Comparison of ENCODE assay signal across 8 cellular contexts in the genomic region with DNA sequence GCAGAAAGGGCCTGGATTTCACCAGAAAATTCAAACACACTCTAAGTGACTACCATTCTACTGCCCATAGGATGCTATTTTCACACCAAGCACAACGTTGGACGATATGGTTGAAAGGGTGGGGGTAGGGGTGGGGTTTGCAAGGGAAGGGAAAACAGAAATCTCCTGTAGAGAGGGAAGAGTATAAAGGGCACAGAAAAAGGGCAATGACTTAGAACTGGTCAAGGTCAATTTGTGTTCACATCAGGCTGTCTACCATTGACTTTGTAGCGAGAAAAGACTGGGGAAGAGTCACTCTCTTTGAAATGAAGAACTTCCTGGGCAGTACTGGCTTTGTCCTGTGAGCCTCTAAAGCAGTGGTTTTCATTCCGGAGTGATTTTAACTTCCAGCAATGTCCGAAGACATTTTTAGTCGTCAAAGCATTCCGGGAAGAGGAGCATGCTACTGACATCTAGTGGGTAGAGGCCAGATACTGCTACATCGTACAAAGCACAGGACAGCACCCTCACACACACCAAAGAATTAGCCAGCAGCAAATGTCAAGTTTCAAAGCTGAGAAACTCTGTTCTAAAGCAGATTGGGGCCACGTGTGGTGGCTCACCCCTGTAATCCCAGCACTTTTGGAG. TPM values are rescaled to one million over a fixed set of nuclear protein-coding genes. Genes with fewer than 3 reads are reported as not detected.
A peak's percentile ranks its signal among the peaks of the same experiment; 100 is the strongest.
DNase-seq lines count a peak whose midpoint lies in the region; TF ChIP-seq lines count a peak whose summit lies in the region.

No MANE protein-coding gene starts in this region.

- H3K4me3 ChIP-seq in cardiac fibroblast (replicated peaks in 1 of 2; ENCODE audit: low read depth in 2 of 2, low read length in 2 of 2) (no peak overlapping the region), neural progenitor cell (no peak overlapping the region), H7 (ENCODE audit: insufficient read depth, low read depth, low read length) (no peak overlapping the region)

- DNase-seq in GM03348 (ENCODE audit: low spot score): peak; percentile 36
- DNase-seq in LHCN-M2 (ENCODE audit: low read depth): peak; percentile 37
- DNase-seq in cardiac fibroblast (ENCODE audit: low read depth in 2 of 2): peak; percentile 52 to 55
- DNase-seq in neural progenitor cell (ENCODE audit: low spot score): peak; percentile 50
- no peak for DNase-seq in glutamatergic neuron
- DNase-seq in NK-92 treated with Interleukin-12 subunit alpha and Interleukin-12 subunit beta, amount 100 ng/mL, for 24 hours (lab: John Stamatoyannopoulos, UW): no peak
- DNase-seq in activated CD8-positive, alpha-beta memory T cell treated with anti-CD3 and anti-CD28 coated beads for 24 hours: no peak
- no peak for DNase-seq in H7

- H3K9me3 Mint-ChIP-seq in neural progenitor cell: no peaks in the 10 kb centered on the region
- no peaks in the 10 kb centered on the region for H3K9me3 Mint-ChIP-seq in glutamatergic neuron (ENCODE audit: unreplicated experiment)

- H3K27me3 Mint-ChIP-seq in neural progenitor cell (ENCODE audit: insufficient read depth, low read depth) (no peaks in the 10 kb centered on the region), glutamatergic neuron (ENCODE audit: unreplicated experiment) (no peaks in the 10 kb centered on the region)

- H3K4me1 ChIP-seq in neural progenitor cell: no peaks in the 10 kb centered on the region

- peaks cover 3% of the 10 kb centered on the region for H3K4me1 Mint-ChIP-seq in neural progenitor cell
- H3K4me1 Mint-ChIP-seq in glutamatergic neuron (ENCODE audit: low read depth, unreplicated experiment): no peaks in the 10 kb centered on the region

- H3K4me3 Mint-ChIP-seq in neural progenitor cell: no peak overlapping the region
- H3K4me3 Mint-ChIP-seq in glutamatergic neuron (ENCODE audit: unreplicated experiment): no peak overlapping the region

- no peak overlapping the region for H2AFZ ChIP-seq in neural progenitor cell (replicated peaks)

- no peak overlapping the region for H3K9ac ChIP-seq in neural progenitor cell

- peak; percentile 41 for TF ChIP-seq CTCF in cardiac fibroblast (IDR thresholded peaks at IDR 0.05; ENCODE audit: low read depth, low read length)
- TF ChIP-seq CTCF in neural progenitor cell (IDR thresholded peaks at IDR 0.05): peak; percentile 49
- TF ChIP-seq CTCF in glutamatergic neuron (IDR thresholded peaks at IDR 0.05; ENCODE audit: partially characterized antibody, unreplicated experiment): no peak

- no peak overlapping the region for H3K27ac ChIP-seq in neural progenitor cell

- H3K9me3 ChIP-seq in neural progenitor cell (ENCODE audit: low read depth): no peaks in the 10 kb centered on the region

- H3K79me2 ChIP-seq in neural progenitor cell (ENCODE audit: low read depth): no peaks in the 10 kb centered on the region

- H3K36me3 Mint-ChIP-seq in neural progenitor cell (no peaks in the 10 kb centered on the region), glutamatergic neuron (ENCODE audit: unreplicated experiment) (no peaks in the 10 kb centered on the region)

- no peak overlapping the region for H3K4me2 ChIP-seq in neural progenitor cell

- no peaks in the 10 kb centered on the region for H3F3A ChIP-seq in neural progenitor cell (ENCODE audit: low read depth)

- no peaks in the 10 kb centered on the region for H4K20me1 ChIP-seq in neural progenitor cell (ENCODE audit: low read depth)

- no peaks in the 10 kb centered on the region for H3K36me3 ChIP-seq in neural progenitor cell
- H3K36me3 ChIP-seq in H7 (replicated peaks; ENCODE audit: control insufficient read depth, insufficient read depth, low read length): no peaks in the 10 kb centered on the region

- H3K27me3 ChIP-seq in neural progenitor cell (no peaks in the 10 kb centered on the region), H7 (ENCODE audit: control insufficient read depth, insufficient read depth, low read length) (no peaks in the 10 kb centered on the region)

- H3K27ac Mint-ChIP-seq in neural progenitor cell: no peak overlapping the region
- H3K27ac Mint-ChIP-seq in glutamatergic neuron (ENCODE audit: unreplicated experiment): no peak overlapping the region

RNA-seq across cellular contexts. Expression of gene SLC7A3, which starts 48.4 kb away (rescaled TPM):
- 0.11 TPM in 1 of 2 replicates, not detected in the other for total RNA-seq in LHCN-M2 (2014; rRNA removed)
- polyA plus RNA-seq in LHCN-M2 (2012): not detected
- 24.5 and 33.1 TPM in 2 replicates for total RNA-seq in neural progenitor cell (ENCODE audit: low replicate concordance)
- total RNA-seq in glutamatergic neuron (ENCODE audit: unreplicated experiment): 13.3 TPM
- total RNA-seq in H7 (2014; rRNA removed; shearing (Covaris generic)): 51.6 and 71.6 TPM in 2 replicates

Comparison
In these comparisons a context has a peak if more than half of its experiments do, and no peak if none do; other contexts are left out.
1. DNase-seq: peak in GM03348 (single experiment), LHCN-M2 (single experiment), cardiac fibroblast (2 of 2) and neural progenitor cell (single experiment); none in glutamatergic neuron (single experiment), NK-92 treated with Interleukin-12 subunit alpha and Interleukin-12 subunit beta, amount 100 ng/mL, for 24 hours (single experiment), activated CD8-positive, alpha-beta memory T cell treated with anti-CD3 and anti-CD28 coated beads for 24 hours (single experiment) and H7 (single experiment).
2. RNA of gene SLC7A3, which starts 48.4 kb away (total RNA-seq): 51.6 to 71.6 TPM in H7, 24.5 to 33.1 TPM in neural progenitor cell and 13.3 TPM in glutamatergic neuron (single experiment); 0.11 TPM in LHCN-M2; every median in the first group is over 10 times any median in the second.